In the genomic region with DNA sequence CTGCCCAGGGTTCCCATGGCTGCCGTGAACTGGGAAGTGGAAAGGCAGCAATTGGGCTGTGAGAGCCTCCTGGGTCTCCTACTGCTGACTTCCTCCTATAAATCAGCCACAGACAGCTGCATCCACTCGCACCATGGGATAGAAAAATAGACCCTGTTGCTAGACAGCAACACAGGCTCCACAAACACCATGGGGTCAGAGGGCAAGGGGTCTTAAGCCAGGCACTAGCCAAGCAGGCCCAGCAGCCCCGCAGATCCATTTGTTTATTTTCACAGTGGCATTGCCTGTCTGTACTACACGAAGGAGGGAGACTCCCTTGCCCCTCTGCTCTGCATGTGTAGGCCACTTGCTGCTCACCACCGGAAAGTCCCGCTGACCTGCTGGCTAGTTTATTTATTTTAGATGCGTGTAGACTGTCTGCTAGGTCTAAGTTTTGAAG, we compare ENCODE assay signal across 19 cellular contexts.
DNase-seq lines count a peak whose midpoint lies in the region; ATAC-seq and TF ChIP-seq lines count a peak whose summit lies in the region.
"Had no signal": no experiment of that assay in that cellular context is flagged by ENCODE, and none has a peak within 500 bp of the region (broad histone marks: within the 10 kb centered on the region; RNA-seq: fewer than 3 reads in every experiment).

No MANE protein-coding gene starts in this region.

- H3K4me1 ChIP-seq in neuron (ENCODE audit: insufficient read depth, low read length): peaks cover 14% of the 10 kb centered on the region
- H3K4me1 ChIP-seq: sigmoid colon, vagina had no signal

- TF ChIP-seq CTCF in HFF-Myc (IDR thresholded peaks at IDR 0.05; ENCODE audit: low read depth, low read length, missing control alignments) (no peak), choroid plexus epithelial cell (conservative IDR thresholded peaks at IDR 0.05; ENCODE audit: low read depth, low read length) (no peak)

- no peak overlapping the region for H3K4me3 ChIP-seq in HFF-Myc (replicated peaks; ENCODE audit: low read depth, low read length)
- H3K4me3 ChIP-seq in choroid plexus epithelial cell (ENCODE audit: low read depth, low read length): no peak overlapping the region
- peak overlapping the region; percentile 16 for H3K4me3 ChIP-seq in neuron (ENCODE audit: low read length)
- H3K4me3 ChIP-seq: PC-9, sigmoid colon, vagina had no signal

- no peaks in the 10 kb centered on the region for H3K27me3 ChIP-seq in neuron (ENCODE audit: insufficient read depth, low read length)
- H3K27me3 ChIP-seq: sigmoid colon, vagina had no signal

- ATAC-seq in GM18867 (IDR thresholded peaks at IDR 0.05; ENCODE audit: unreplicated experiment) (no peak), GM21723 (IDR thresholded peaks at IDR 0.05; ENCODE audit: unreplicated experiment) (no peak)
- ATAC-seq: activated CD8-positive, alpha-beta memory T cell treated with anti-CD3 and anti-CD28 coated beads, Interleukin-2, amount 10 ng/mL, durations not matched to agents 7 days and 5 days; left lobe of liver had no signal

- DNase-seq in Daoy (ENCODE audit: low read depth): peak; percentile 27
- peak; percentile 43 for DNase-seq in HFF-Myc (ENCODE audit: extremely low read depth, low read depth)
- peak; percentile 89 for DNase-seq in choroid plexus epithelial cell (ENCODE audit: low read depth)
- no peak for DNase-seq in HK-2 (ENCODE audit: unreplicated experiment)
- DNase-seq in NCI-H187 treated with DMSO at 0.1 percent for 48 hours (lab: John Stamatoyannopoulos, UW): no peak
- DNase-seq: activated CD4-positive, alpha-beta T cell treated with anti-CD3 and anti-CD28 coated beads for 1 hour; activated CD8-positive, alpha-beta memory T cell treated with anti-CD3 and anti-CD28 coated beads, Interleukin-2, amount 10 ng/mL, durations not matched to agents 7 days and 5 days; HFFc6; MM.1S; NCI-H2081 treated with DMSO at 0.1 percent for 48 hours; NCI-H526; PC-9; sigmoid colon had no signal

- peak overlapping the region; percentile 48 for H2AFZ ChIP-seq in neuron (ENCODE audit: low read depth, low read length)
- H2AFZ ChIP-seq: PC-9 had no signal

- no peaks in the 10 kb centered on the region for H3K36me3 ChIP-seq in neuron (ENCODE audit: insufficient read depth, low read length)
- H3K36me3 ChIP-seq: sigmoid colon, vagina had no signal

- H3K9me3 ChIP-seq in neuron (ENCODE audit: low read length): no peaks in the 10 kb centered on the region
- H3K9me3 ChIP-seq: Caco-2, sigmoid colon, vagina had no signal

Comparison
In these comparisons a context has a peak if more than half of its experiments do, and no peak if none do; other contexts are left out.
1. DNase-seq: peak in Daoy (single experiment), HFF-Myc (single experiment) and choroid plexus epithelial cell (single experiment); none in HK-2 (single experiment) and NCI-H187 treated with DMSO at 0.1 percent for 48 hours (single experiment).